8 cellular contexts compared by ENCODE assay signal in the genomic region with DNA sequence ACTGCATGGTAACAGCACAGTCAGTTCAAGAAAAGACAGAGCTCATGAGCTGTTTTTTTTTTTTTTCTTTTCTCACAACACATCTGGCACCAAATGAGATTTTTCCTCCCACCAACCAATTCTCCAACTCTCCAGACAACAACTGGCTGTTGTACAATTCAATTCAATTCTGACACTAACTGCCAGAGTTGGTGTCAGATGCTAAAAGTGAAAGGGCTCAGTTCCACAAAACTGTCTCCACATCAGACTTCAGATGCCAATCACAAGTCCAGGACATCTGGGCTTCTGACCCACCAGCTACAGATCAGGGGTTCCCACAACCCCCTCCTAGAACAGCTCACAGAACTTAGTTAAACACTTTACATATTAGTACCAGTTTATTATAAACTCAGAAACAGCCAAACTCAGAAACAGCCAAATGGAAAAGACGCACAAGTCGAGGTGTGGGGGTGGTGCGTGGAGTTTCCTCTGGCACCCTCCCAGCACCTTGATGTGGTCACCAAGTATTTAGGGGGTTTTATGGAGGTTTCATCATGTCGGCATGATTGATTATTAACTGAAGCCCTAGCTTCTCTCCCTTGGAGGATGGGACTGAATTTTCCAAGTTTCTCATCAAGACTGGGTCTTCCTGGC.
DNase-seq lines count a peak whose midpoint lies in the region; ATAC-seq lines count a peak whose summit lies in the region.

No MANE protein-coding gene starts in this region.

- DNase-seq in activated T-helper 1 cell treated with Interleukin-2 at 50 U/mL for 16 hours (ENCODE audit: low read depth) (peak; percentile 12), NCI-H1417 treated with DMSO at 0.1 percent for 48 hours (lab: John Stamatoyannopoulos, UW) (no peak), DMS79 (lab: John Stamatoyannopoulos, UW) (no peak), inferior parietal cortex (ENCODE audit: extremely low spot score) (no peak), MV-4-11 (lab: John Stamatoyannopoulos, UW) (no peak)
- DNase-seq in stimulated activated CD4-positive, alpha-beta T cell treated with anti-CD3 and anti-CD28 coated beads, TNF-alpha, amount 100 ng/mL, for 4 hours (ENCODE audit: low read depth in 3 of 3): peak; percentile 66 to 75 (median 74)

- ATAC-seq in GM19043 (IDR thresholded peaks at IDR 0.05; ENCODE audit: low read depth, unreplicated experiment) (peak; percentile 82), HG03280 (IDR thresholded peaks at IDR 0.05; ENCODE audit: unreplicated experiment) (peak; percentile 72)

Comparison
In these comparisons a context has a peak if more than half of its experiments do, and no peak if none do; other contexts are left out.
1. DNase-seq: peak in activated T-helper 1 cell treated with Interleukin-2 at 50 U/mL for 16 hours (single experiment) and stimulated activated CD4-positive, alpha-beta T cell treated with anti-CD3 and anti-CD28 coated beads, TNF-alpha, amount 100 ng/mL, for 4 hours (3 of 3); none in NCI-H1417 treated with DMSO at 0.1 percent for 48 hours (single experiment), DMS79 (single experiment), inferior parietal cortex (single experiment) and MV-4-11 (single experiment).